1 cellular context compared by ENCODE assay signal in the genomic region with DNA sequence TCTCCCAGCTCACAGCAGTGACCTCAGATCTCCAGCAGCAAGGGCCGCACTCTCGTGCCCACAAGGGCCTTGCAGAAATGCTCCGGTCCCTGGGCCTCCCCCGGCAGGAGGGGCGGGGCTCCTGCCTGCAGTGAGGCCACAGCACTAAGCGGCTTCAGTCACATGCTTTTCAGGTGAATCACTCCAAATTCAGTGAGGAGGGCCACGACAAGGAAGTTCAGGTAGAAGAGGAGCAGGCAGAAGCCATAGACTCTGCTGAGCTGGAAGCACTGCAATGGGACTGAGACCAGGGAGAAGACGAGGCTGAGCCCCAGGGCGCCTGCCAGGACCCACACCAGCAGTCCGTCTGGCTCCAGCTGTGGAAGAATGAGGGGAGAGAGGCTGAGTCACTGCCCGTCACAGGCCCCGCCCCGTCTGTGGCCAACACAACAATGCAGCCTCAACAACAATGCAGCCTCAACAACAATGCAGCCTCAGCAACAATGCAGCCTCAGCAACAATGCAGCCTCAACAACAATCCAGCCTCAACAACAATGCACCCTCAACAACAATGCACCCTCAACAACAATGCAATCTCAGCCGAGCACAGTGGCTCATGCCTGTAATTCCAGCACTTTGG.
TF ChIP-seq lines count a peak whose summit lies in the region.

No MANE protein-coding gene starts in this region.

TF ChIP-seq in H1, 55 proteins besides CTCF, POLR2A, EP300 and RAD21:
- TF ChIP-seq PHF8 (conservative IDR thresholded peaks at IDR 0.05; ENCODE audit: low read depth, low read length) (no peak), SIRT6 (IDR thresholded peaks at IDR 0.05; ENCODE audit: low read length) (no peak), JUND (IDR thresholded peaks at IDR 0.05; ENCODE audit: low read length) (peak; percentile 59; the same call in 1 of the 2 replicates), CBX5 (IDR thresholded peaks at IDR 0.05; ENCODE audit: low read depth, low read length) (no peak), CHD1 (IDR thresholded peaks at IDR 0.05; ENCODE audit: low read depth, low read length) (no peak), TEAD4 (IDR thresholded peaks at IDR 0.05; ENCODE audit: low read depth, low read length) (peak; percentile 40)
- TF ChIP-seq, protein P1, sequence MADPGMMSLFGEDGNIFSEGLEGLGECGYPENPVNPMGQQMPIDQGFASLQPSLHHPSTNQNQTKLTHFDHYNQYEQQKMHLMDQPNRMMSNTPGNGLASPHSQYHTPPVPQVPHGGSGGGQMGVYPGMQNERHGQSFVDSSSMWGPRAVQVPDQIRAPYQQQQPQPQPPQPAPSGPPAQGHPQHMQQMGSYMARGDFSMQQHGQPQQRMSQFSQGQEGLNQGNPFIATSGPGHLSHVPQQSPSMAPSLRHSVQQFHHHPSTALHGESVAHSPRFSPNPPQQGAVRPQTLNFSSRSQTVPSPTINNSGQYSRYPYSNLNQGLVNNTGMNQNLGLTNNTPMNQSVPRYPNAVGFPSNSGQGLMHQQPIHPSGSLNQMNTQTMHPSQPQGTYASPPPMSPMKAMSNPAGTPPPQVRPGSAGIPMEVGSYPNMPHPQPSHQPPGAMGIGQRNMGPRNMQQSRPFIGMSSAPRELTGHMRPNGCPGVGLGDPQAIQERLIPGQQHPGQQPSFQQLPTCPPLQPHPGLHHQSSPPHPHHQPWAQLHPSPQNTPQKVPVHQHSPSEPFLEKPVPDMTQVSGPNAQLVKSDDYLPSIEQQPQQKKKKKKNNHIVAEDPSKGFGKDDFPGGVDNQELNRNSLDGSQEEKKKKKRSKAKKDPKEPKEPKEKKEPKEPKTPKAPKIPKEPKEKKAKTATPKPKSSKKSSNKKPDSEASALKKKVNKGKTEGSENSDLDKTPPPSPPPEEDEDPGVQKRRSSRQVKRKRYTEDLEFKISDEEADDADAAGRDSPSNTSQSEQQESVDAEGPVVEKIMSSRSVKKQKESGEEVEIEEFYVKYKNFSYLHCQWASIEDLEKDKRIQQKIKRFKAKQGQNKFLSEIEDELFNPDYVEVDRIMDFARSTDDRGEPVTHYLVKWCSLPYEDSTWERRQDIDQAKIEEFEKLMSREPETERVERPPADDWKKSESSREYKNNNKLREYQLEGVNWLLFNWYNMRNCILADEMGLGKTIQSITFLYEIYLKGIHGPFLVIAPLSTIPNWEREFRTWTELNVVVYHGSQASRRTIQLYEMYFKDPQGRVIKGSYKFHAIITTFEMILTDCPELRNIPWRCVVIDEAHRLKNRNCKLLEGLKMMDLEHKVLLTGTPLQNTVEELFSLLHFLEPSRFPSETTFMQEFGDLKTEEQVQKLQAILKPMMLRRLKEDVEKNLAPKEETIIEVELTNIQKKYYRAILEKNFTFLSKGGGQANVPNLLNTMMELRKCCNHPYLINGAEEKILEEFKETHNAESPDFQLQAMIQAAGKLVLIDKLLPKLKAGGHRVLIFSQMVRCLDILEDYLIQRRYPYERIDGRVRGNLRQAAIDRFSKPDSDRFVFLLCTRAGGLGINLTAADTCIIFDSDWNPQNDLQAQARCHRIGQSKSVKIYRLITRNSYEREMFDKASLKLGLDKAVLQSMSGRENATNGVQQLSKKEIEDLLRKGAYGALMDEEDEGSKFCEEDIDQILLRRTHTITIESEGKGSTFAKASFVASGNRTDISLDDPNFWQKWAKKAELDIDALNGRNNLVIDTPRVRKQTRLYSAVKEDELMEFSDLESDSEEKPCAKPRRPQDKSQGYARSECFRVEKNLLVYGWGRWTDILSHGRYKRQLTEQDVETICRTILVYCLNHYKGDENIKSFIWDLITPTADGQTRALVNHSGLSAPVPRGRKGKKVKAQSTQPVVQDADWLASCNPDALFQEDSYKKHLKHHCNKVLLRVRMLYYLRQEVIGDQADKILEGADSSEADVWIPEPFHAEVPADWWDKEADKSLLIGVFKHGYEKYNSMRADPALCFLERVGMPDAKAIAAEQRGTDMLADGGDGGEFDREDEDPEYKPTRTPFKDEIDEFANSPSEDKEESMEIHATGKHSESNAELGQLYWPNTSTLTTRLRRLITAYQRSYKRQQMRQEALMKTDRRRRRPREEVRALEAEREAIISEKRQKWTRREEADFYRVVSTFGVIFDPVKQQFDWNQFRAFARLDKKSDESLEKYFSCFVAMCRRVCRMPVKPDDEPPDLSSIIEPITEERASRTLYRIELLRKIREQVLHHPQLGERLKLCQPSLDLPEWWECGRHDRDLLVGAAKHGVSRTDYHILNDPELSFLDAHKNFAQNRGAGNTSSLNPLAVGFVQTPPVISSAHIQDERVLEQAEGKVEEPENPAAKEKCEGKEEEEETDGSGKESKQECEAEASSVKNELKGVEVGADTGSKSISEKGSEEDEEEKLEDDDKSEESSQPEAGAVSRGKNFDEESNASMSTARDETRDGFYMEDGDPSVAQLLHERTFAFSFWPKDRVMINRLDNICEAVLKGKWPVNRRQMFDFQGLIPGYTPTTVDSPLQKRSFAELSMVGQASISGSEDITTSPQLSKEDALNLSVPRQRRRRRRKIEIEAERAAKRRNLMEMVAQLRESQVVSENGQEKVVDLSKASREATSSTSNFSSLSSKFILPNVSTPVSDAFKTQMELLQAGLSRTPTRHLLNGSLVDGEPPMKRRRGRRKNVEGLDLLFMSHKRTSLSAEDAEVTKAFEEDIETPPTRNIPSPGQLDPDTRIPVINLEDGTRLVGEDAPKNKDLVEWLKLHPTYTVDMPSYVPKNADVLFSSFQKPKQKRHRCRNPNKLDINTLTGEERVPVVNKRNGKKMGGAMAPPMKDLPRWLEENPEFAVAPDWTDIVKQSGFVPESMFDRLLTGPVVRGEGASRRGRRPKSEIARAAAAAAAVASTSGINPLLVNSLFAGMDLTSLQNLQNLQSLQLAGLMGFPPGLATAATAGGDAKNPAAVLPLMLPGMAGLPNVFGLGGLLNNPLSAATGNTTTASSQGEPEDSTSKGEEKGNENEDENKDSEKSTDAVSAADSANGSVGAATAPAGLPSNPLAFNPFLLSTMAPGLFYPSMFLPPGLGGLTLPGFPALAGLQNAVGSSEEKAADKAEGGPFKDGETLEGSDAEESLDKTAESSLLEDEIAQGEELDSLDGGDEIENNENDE (IDR thresholded peaks at IDR 0.05; ENCODE audit: insufficient replicate concordance, low read length), result no peak
- TF ChIP-seq, protein P2, sequence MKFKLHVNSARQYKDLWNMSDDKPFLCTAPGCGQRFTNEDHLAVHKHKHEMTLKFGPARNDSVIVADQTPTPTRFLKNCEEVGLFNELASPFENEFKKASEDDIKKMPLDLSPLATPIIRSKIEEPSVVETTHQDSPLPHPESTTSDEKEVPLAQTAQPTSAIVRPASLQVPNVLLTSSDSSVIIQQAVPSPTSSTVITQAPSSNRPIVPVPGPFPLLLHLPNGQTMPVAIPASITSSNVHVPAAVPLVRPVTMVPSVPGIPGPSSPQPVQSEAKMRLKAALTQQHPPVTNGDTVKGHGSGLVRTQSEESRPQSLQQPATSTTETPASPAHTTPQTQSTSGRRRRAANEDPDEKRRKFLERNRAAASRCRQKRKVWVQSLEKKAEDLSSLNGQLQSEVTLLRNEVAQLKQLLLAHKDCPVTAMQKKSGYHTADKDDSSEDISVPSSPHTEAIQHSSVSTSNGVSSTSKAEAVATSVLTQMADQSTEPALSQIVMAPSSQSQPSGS (IDR thresholded peaks at IDR 0.05; ENCODE audit: low read length), result no peak
- TF ChIP-seq, protein P3, sequence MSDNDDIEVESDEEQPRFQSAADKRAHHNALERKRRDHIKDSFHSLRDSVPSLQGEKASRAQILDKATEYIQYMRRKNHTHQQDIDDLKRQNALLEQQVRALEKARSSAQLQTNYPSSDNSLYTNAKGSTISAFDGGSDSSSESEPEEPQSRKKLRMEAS (IDR thresholded peaks at IDR 0.05), result peak; percentile 42
